ENCODE assay signal across 11 cellular contexts in the genomic region with DNA sequence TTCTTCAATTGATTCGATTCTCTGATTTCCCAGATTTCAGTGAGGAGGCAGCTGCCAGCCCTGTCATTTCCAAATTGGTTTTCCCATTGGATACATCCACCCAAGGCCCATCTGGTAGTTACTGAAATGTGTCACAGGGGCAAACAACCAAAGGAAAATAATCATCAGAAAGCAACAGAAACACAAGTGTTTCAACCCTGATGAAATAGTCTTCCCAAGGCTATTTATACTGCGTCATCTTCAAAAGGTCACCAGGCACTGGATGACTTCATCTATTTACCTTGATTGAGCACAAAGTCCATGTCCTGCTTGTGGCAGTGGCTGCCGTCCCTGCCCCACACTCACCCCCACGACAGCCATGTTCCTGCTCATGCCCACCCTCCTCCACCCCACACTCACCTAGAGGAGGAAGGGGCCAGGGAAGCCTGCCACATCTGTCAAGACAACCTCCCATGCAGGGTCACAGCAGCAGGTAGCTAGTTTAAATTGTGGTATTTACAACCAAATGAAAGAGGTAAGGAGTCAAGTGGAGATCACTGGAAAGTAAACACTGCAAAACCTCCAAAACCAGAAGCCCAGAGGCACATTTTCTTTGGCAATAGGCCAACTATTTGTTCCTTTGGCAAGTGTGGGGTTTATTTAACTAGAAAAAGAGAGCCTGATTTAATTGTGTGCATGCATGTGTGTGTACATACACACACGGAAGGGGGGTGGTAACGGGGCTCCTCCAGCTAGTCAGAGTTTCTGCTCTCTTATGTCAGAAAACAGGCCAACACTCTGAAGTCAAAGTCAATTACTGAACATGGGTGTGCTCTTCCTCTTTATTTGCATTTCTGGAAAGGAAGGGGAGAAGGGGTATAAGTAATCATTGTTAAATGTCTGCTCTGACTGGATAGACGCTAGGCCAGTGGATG. TPM values are rescaled to one million over a fixed set of nuclear protein-coding genes. Genes with fewer than 3 reads are reported as not detected.
A peak's percentile ranks its signal among the peaks of the same experiment; 100 is the strongest.
DNase-seq lines count a peak whose midpoint lies in the region; ATAC-seq and TF ChIP-seq lines count a peak whose summit lies in the region.
"Had no signal": no experiment of that assay in that cellular context is flagged by ENCODE, and none has a peak within 500 bp of the region (broad histone marks: within the 10 kb centered on the region; RNA-seq: fewer than 3 reads in every experiment).

No MANE protein-coding gene starts in this region.

- no peak for TF ChIP-seq CTCF in PC-9 (conservative IDR thresholded peaks at IDR 0.05)
- TF ChIP-seq CTCF in fibroblast of villous mesenchyme (IDR thresholded peaks at IDR 0.05; ENCODE audit: insufficient read depth, low read depth, low read length), result no peak
- TF ChIP-seq CTCF in OCI-LY7 (conservative IDR thresholded peaks at IDR 0.05; ENCODE audit: low read length), result no peak

- H2AFZ ChIP-seq in PC-9, result no peak overlapping the region
- no peak overlapping the region for H2AFZ ChIP-seq in OCI-LY7 (ENCODE audit: low read length)

- H3K27ac Mint-ChIP-seq in stimulated activated naive CD8-positive, alpha-beta T cell treated with anti-CD3 and anti-CD28 coated beads, Interleukin-15, amount 100 ng/mL, for 72 hours, result no peak overlapping the region
- H3K27ac Mint-ChIP-seq: effector memory CD8-positive, alpha-beta T cell had no signal

- H3K9me3 ChIP-seq in PC-9 (ENCODE audit: insufficient read depth, low read depth) (peaks cover 7% of the 10 kb centered on the region; the same call in 1 of the 2 replicates), aorta (ENCODE audit: control insufficient read depth, low read length) (no peaks in the 10 kb centered on the region), OCI-LY7 (ENCODE audit: low read length) (no peaks in the 10 kb centered on the region)

- no peaks in the 10 kb centered on the region for H3K4me1 Mint-ChIP-seq in stimulated activated naive CD8-positive, alpha-beta T cell treated with anti-CD3 and anti-CD28 coated beads, Interleukin-15, amount 100 ng/mL, for 72 hours

- CTCF ChIA-PET in PC-9 (lab: Charles Lee), result no interaction called here
- CTCF ChIA-PET in OCI-LY7 (lab: Charles Lee; ENCODE audit: unreplicated experiment), result no interaction called here

- intact Hi-C loops in PC-9 (cut with micrococcal nuclease; ENCODE audit: unreplicated experiment) (loop anchor here (1.0 to 10.0 kb wide), 5 partner anchors 8 to 1087 kb away; partner anchors contain the start of gene TRIM17), aorta (cut with DNase I) (loop anchor here (5.0 to 10.0 kb wide), 2 partner anchors 317 to 554 kb away; no protein-coding TSS in a partner anchor), OCI-LY7 (cut with micrococcal nuclease; ENCODE audit: unreplicated experiment) (loop anchor here (10.0 kb wide), 1 partner anchor 527 kb away; no protein-coding TSS in a partner anchor)

- no peak overlapping the region for H3K4me3 Mint-ChIP-seq in stimulated activated naive CD8-positive, alpha-beta T cell treated with anti-CD3 and anti-CD28 coated beads, Interleukin-15, amount 100 ng/mL, for 72 hours
- H3K4me3 Mint-ChIP-seq: effector memory CD8-positive, alpha-beta T cell had no signal

- H3K9me3 Mint-ChIP-seq in stimulated activated naive CD8-positive, alpha-beta T cell treated with anti-CD3 and anti-CD28 coated beads, Interleukin-15, amount 100 ng/mL, for 72 hours, result no peaks in the 10 kb centered on the region
- H3K9me3 Mint-ChIP-seq: effector memory CD8-positive, alpha-beta T cell had no signal

- H3K4me3 ChIP-seq in PC-9, result no peak overlapping the region
- H3K4me3 ChIP-seq in fibroblast of villous mesenchyme (ENCODE audit: low read depth, low read length), result no peak overlapping the region
- H3K4me3 ChIP-seq in aorta (ENCODE audit: low read length in 2 of 2), result no peak overlapping the region
- H3K4me3 ChIP-seq in OCI-LY7 (ENCODE audit: low read depth, low read length, poor library complexity, severe bottlenecking), result no peak overlapping the region

- H3K4me1 ChIP-seq in PC-9 (replicated peaks; ENCODE audit: insufficient read depth) (peaks cover 26% of the 10 kb centered on the region), aorta (ENCODE audit: control insufficient read depth in 1 of 2, insufficient read depth in 2 of 2, low read length in 2 of 2) (peaks cover 0 to 9% of the 10 kb centered on the region in 2 donors), OCI-LY7 (ENCODE audit: insufficient read depth, low read length, poor library complexity, severe bottlenecking) (no peaks in the 10 kb centered on the region)

- H3K4me2 ChIP-seq in PC-9 (peak overlapping the region; percentile 67), OCI-LY7 (ENCODE audit: low read length) (no peak overlapping the region)

- peaks cover 28% of the 10 kb centered on the region for H3F3A ChIP-seq in PC-9 (ENCODE audit: insufficient read depth, low read depth)

- no peaks in the 10 kb centered on the region for H3K36me3 ChIP-seq in PC-9 (ENCODE audit: low read depth)
- no peaks in the 10 kb centered on the region for H3K36me3 ChIP-seq in aorta (ENCODE audit: control insufficient read depth in 1 of 2, insufficient read depth in 2 of 2, low read length in 1 of 2)
- H3K36me3 ChIP-seq in OCI-LY7 (ENCODE audit: insufficient read depth, low read length), result no peaks in the 10 kb centered on the region

- no peak for DNase-seq in stimulated activated naive CD8-positive, alpha-beta T cell treated with anti-CD3 and anti-CD28 coated beads, Interleukin-15, Interleukin-2, amounts not matched to agents 100 U/mL and 50 U/mL, for 24 hours
- no peak for DNase-seq in stimulated activated naive CD8-positive, alpha-beta T cell treated with anti-CD3 and anti-CD28 coated beads, Interleukin-15, amount 100 ng/mL, for 72 hours
- DNase-seq in PC-9, result peak; percentile 47 to 92
- DNase-seq in fibroblast of villous mesenchyme (ENCODE audit: low read depth), result peak; percentile 80
- no peak for DNase-seq in aorta
- no peak for DNase-seq in activated CD4-positive, alpha-beta T cell treated with anti-CD3 and anti-CD28 coated beads, Interleukin-2, amount 50 U/mL, for 48 hours
- no peak for DNase-seq in OCI-LY7 (ENCODE audit: low spot score)
- DNase-seq in GOT3 (lab: John Stamatoyannopoulos, UW), result no peak
- DNase-seq: activated CD4-positive, CD25-positive, alpha-beta regulatory T cell treated with anti-CD3 and anti-CD28 coated beads, Interleukin-2, amount 50 U/mL, for 72 hours; effector memory CD8-positive, alpha-beta T cell; stimulated activated naive CD4-positive, alpha-beta T cell had no signal

- POLR2A ChIA-PET in PC-9 (lab: Charles Lee; ENCODE audit: unreplicated experiment), result no interaction called here
- POLR2A ChIA-PET in OCI-LY7 (lab: Charles Lee), result interaction anchor here (0.6 kb wide), 1 partner anchor 1495 kb away, joined by 7 read pairs; no protein-coding TSS in a partner anchor

- H3K27me3 ChIP-seq in PC-9 (ENCODE audit: insufficient read depth, low read depth) (peaks cover 36% of the 10 kb centered on the region), aorta (ENCODE audit: control insufficient read depth in 1 of 2, insufficient read depth in 2 of 2, low read length in 1 of 2) (no peaks in the 10 kb centered on the region)

- no peaks in the 10 kb centered on the region for H3K9me2 ChIP-seq in PC-9 (ENCODE audit: insufficient read depth)
- no peaks in the 10 kb centered on the region for H3K9me2 ChIP-seq in OCI-LY7 (ENCODE audit: insufficient read depth, low read length)

- H3K27me3 Mint-ChIP-seq in stimulated activated naive CD8-positive, alpha-beta T cell treated with anti-CD3 and anti-CD28 coated beads, Interleukin-15, amount 100 ng/mL, for 72 hours, result no peaks in the 10 kb centered on the region
- H3K27me3 Mint-ChIP-seq: effector memory CD8-positive, alpha-beta T cell had no signal

- 43 to 46% methylated on average over 7 of the region's 7 CpGs for WGBS in aorta, 2 donors

- no peaks in the 10 kb centered on the region for H3K79me2 ChIP-seq in PC-9 (ENCODE audit: low read depth)
- no peaks in the 10 kb centered on the region for H3K79me2 ChIP-seq in OCI-LY7 (ENCODE audit: insufficient read depth, low read depth, low read length)

- H3K27ac ChIP-seq in PC-9 (peak overlapping the region; percentile 54), aorta (ENCODE audit: low read depth in 1 of 2, low read length in 2 of 2) (no peak overlapping the region), OCI-LY7 (ENCODE audit: low read depth, low read length, poor library complexity, severe bottlenecking) (no peak overlapping the region)

- H4K20me1 ChIP-seq in PC-9 (ENCODE audit: insufficient read depth), result no peaks in the 10 kb centered on the region; the same call in 1 of the 2 replicates
- H4K20me1 ChIP-seq in OCI-LY7 (ENCODE audit: insufficient read depth, low read length), result no peaks in the 10 kb centered on the region

- peak; percentile 9 for ATAC-seq in stimulated activated naive CD8-positive, alpha-beta T cell treated with anti-CD3 and anti-CD28 coated beads, Interleukin-15, Interleukin-2, amounts not matched to agents 100 U/mL and 50 U/mL, for 24 hours
- no peak for ATAC-seq in stimulated activated naive CD8-positive, alpha-beta T cell treated with anti-CD3 and anti-CD28 coated beads, Interleukin-15, amount 100 ng/mL, for 72 hours
- peak; percentile 47 for ATAC-seq in aorta (ENCODE audit: low FRiP score)
- ATAC-seq: effector memory CD8-positive, alpha-beta T cell had no signal

- no TSS peak for BruUV-seq in PC-9 (replicated peaks; lab: Mats Ljungman, UMichigan)
- no TSS peak for BruUV-seq in OCI-LY7 (replicated peaks; lab: Mats Ljungman, UMichigan)

RNA-seq across cellular contexts. Expression of gene RAB4A, which starts 49.5 kb away (rescaled TPM):
- total RNA-seq in PC-9 (2021), result 29.0 and 33.7 TPM in 2 replicates
- total RNA-seq in fibroblast of villous mesenchyme, result 17.1 and 18.6 TPM in 2 replicates
- total RNA-seq in aorta, result 10 to 100 TPM; 58.2 to 60.5 TPM
- 10 to 100 TPM; 38.1 to 59.1 TPM for polyA plus RNA-seq in aorta
- total RNA-seq in OCI-LY7 (2014; rRNA removed; shearing (Covaris generic)), result 20.0 and 27.9 TPM in 2 replicates
- total RNA-seq in OCI-LY7 (2022), result 17.5 and 22.8 TPM in 2 replicates

Comparison
In these comparisons a context has a peak if more than half of its experiments do, and no peak if none do; other contexts are left out.
1. DNase-seq: peak in PC-9 (2 of 2) and fibroblast of villous mesenchyme (single experiment); none in stimulated activated naive CD8-positive, alpha-beta T cell treated with anti-CD3 and anti-CD28 coated beads, Interleukin-15, Interleukin-2, amounts not matched to agents 100 U/mL and 50 U/mL, for 24 hours (single experiment), stimulated activated naive CD8-positive, alpha-beta T cell treated with anti-CD3 and anti-CD28 coated beads, Interleukin-15, amount 100 ng/mL, for 72 hours (0 of 2), aorta (0 of 2), activated CD4-positive, alpha-beta T cell treated with anti-CD3 and anti-CD28 coated beads, Interleukin-2, amount 50 U/mL, for 48 hours (0 of 2), OCI-LY7 (single experiment) and GOT3 (single experiment).